ENCODE assay signal across 3 cellular contexts in genomic region chr6:29325777-29326176, GRCh38.
TF ChIP-seq lines count a peak whose summit lies in the region.

No MANE protein-coding gene starts in this region.

TF ChIP-seq in HEK293T, 16 proteins besides CTCF, POLR2A, EP300 and RAD21:
- TF ChIP-seq FOXM1 (IDR thresholded peaks at IDR 0.05; ENCODE audit: borderline replicate concordance) (no peak), FOXA1 (IDR thresholded peaks at IDR 0.05) (no peak), ZNF384 (IDR thresholded peaks at IDR 0.05) (no peak), ARNT (IDR thresholded peaks at IDR 0.05) (no peak), SP1 (IDR thresholded peaks at IDR 0.05) (no peak), L3MBTL2 (conservative IDR thresholded peaks at IDR 0.05) (peak; percentile 37; the same call in 1 of the 2 replicates), SUZ12 (IDR thresholded peaks at IDR 0.05) (no peak)
TF ChIP-seq in HEK293T: peak in this region for 1.

TF ChIP-seq in K562, 482 proteins besides CTCF, POLR2A, EP300 and RAD21 (continues in another document):
- TF ChIP-seq TAF15 (IDR thresholded peaks at IDR 0.05; ENCODE audit: low read depth, low read length): no peak
- 0 out of 2 replicates have a peak, but pooled peaks have one; percentile 35 for TF ChIP-seq MGA (IDR thresholded peaks at IDR 0.05)
- TF ChIP-seq DEAF1 (CRISPR knock-in tag; IDR thresholded peaks at IDR 0.05): no peak
- TF ChIP-seq SPI1 (IDR thresholded peaks at IDR 0.05; ENCODE audit: borderline replicate concordance, low read depth, low read length): no peak
- no peak for TF ChIP-seq MYC (IDR thresholded peaks at IDR 0.05; ENCODE audit: low read depth, low read length)
- no peak for TF ChIP-seq MYC (CRISPR knock-in tag; IDR thresholded peaks at IDR 0.05; ENCODE audit: borderline replicate concordance, low read depth)
- TF ChIP-seq L3MBTL2 (IDR thresholded peaks at IDR 0.05): peak; percentile 54; the same call in 1 of the 2 replicates
- TF ChIP-seq CTBP1 (IDR thresholded peaks at IDR 0.05; ENCODE audit: borderline replicate concordance): no peak
- no peak for TF ChIP-seq ADNP (tag; IDR thresholded peaks at IDR 0.05)

TF ChIP-seq in H1, 55 proteins besides CTCF, POLR2A, EP300 and RAD21:
- TF ChIP-seq KDM1A (IDR thresholded peaks at IDR 0.05; ENCODE audit: borderline replicate concordance, low read length) (no peak), E2F6 (IDR thresholded peaks at IDR 0.05) (peak; percentile 57; the same call in 1 of the 2 replicates)
